In genomic region chrX:23659339-23659738, GRCh38 we compare ENCODE assay signal across 1 cellular context.
TF ChIP-seq lines count a peak whose summit lies in the region.

No MANE protein-coding gene starts in this region.

TF ChIP-seq in A549, 52 proteins besides CTCF, POLR2A, EP300 and RAD21 (continued from another document):
- no peak for TF ChIP-seq KDM5A (IDR thresholded peaks at IDR 0.05)
- TF ChIP-seq SMC3 (IDR thresholded peaks at IDR 0.05) = no peak
- no peak for TF ChIP-seq CBX2 (IDR thresholded peaks at IDR 0.05; ENCODE audit: borderline replicate concordance, low read depth)
- no peak for TF ChIP-seq CHD2 (IDR thresholded peaks at IDR 0.05; ENCODE audit: low read length, partially characterized antibody)
- TF ChIP-seq JUN (IDR thresholded peaks at IDR 0.05) = no peak
- TF ChIP-seq MAFK (IDR thresholded peaks at IDR 0.05; ENCODE audit: partially characterized antibody) = no peak
- TF ChIP-seq CHD4 (IDR thresholded peaks at IDR 0.05; ENCODE audit: borderline replicate concordance) = no peak
TF ChIP-seq in A549: peak in this region for 0.
